Comparison of ENCODE assay signal across 10 cellular contexts in the genomic region with DNA sequence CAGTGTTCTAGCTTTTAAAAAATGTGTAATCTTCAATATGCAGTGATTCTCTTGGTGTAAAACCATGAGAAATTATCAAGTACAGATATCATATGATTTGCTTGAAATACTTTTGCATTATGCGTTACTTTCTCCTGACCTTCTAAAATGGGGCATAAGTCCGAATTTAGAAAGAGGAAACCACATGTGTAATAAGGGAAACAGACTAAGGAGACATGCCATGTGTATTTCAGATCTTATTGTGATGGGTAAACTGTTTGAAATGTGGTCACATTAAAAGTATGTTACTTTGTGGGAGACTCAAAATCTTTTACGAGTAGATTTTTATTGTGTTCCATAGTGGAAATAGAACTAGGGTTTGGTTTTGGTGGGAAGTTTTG.
DNase-seq lines count a peak whose midpoint lies in the region; FAIRE-seq and TF ChIP-seq lines count a peak whose summit lies in the region.
"Had no signal": no experiment of that assay in that cellular context is flagged by ENCODE, and none has a peak within 500 bp of the region (broad histone marks: within the 10 kb centered on the region; RNA-seq: fewer than 3 reads in every experiment).

No MANE protein-coding gene starts in this region.

- H3K36me3 ChIP-seq in ascending aorta, result no peaks in the 10 kb centered on the region
- H3K36me3 ChIP-seq in kidney (ENCODE audit: control insufficient read depth in 1 of 2, insufficient read depth in 2 of 2, low read length in 2 of 2), result no peaks in the 10 kb centered on the region
- H3K36me3 ChIP-seq in stomach smooth muscle (ENCODE audit: control insufficient read depth in 2 of 2, insufficient read depth in 2 of 2, low read length in 2 of 2), result no peaks in the 10 kb centered on the region

- H3K4me1 ChIP-seq in ascending aorta (peaks cover 9 to 33% of the 10 kb centered on the region in 2 donors), kidney (ENCODE audit: control insufficient read depth in 1 of 2, insufficient read depth in 1 of 2, low read depth in 1 of 2, low read length in 2 of 2) (peaks cover 6 to 11% of the 10 kb centered on the region in 2 donors), stomach smooth muscle (ENCODE audit: control insufficient read depth, insufficient read depth, low read length) (peaks cover 22% of the 10 kb centered on the region)

- H3K27me3 ChIP-seq in ascending aorta, result no peaks in the 10 kb centered on the region
- H3K27me3 ChIP-seq in stomach smooth muscle (ENCODE audit: control insufficient read depth in 1 of 2, insufficient read depth in 2 of 2, low read length in 2 of 2), result no peaks in the 10 kb centered on the region

- no peak for FAIRE-seq in kidney (lab: Jason Lieb, UNC)

- H3K9ac ChIP-seq in kidney (ENCODE audit: low read length in 2 of 2) (peak overlapping the region in 1 of 2 donors; percentile 8), stomach smooth muscle (ENCODE audit: low read length in 2 of 2) (peak overlapping the region; percentile 67 to 68)

- no peak for TF ChIP-seq CTCF in ascending aorta (IDR thresholded peaks at IDR 0.05)
- no peak for TF ChIP-seq CTCF in kidney (IDR thresholded peaks at IDR 0.05; ENCODE audit: borderline replicate concordance, extremely low read depth, insufficient read depth)

- H3K9me3 ChIP-seq in ascending aorta (no peaks in the 10 kb centered on the region), kidney (ENCODE audit: control insufficient read depth in 1 of 2, low read length in 2 of 2) (no peaks in the 10 kb centered on the region), stomach smooth muscle (ENCODE audit: control insufficient read depth in 2 of 2, low read length in 2 of 2) (no peaks in the 10 kb centered on the region)

- peak overlapping the region; percentile 38 to 73 for H3K27ac ChIP-seq in ascending aorta
- peak overlapping the region; percentile 28 to 79 for H3K27ac ChIP-seq in kidney (ENCODE audit: low read depth in 2 of 2, low read length in 2 of 2)
- peak overlapping the region; percentile 66 for H3K27ac ChIP-seq in stomach smooth muscle (ENCODE audit: low read length)

- H3K4me3 ChIP-seq in ascending aorta (peak overlapping the region; percentile 37 to 60), kidney (ENCODE audit: low read length in 2 of 2) (peak overlapping the region; percentile 40 to 42), stomach smooth muscle (ENCODE audit: low read length in 2 of 2) (peak overlapping the region; percentile 64 to 75)

- intact Hi-C loops in ascending aorta (cut with DNase I) (no loop called here), kidney (cut with DNase I) (no loop called here)

- peak; percentile 80 for DNase-seq in KG1 (lab: John Stamatoyannopoulos, UW)
- DNase-seq in ascending aorta (ENCODE audit: low spot score in 2 of 2), result no peak
- no peak for DNase-seq in kidney
- DNase-seq in anterior cingulate cortex (lab: John Stamatoyannopoulos, UW), result no peak
- DNase-seq in retina, result no peak
- DNase-seq in foreskin melanocyte, result no peak
- DNase-seq in stimulated activated CD4-positive, alpha-beta T cell treated with anti-CD3 and anti-CD28 coated beads, Interleukin-4, amount 100 ng/mL, for 4 hours, result no peak
- DNase-seq: cerebellar nuclear complex; stimulated activated CD4-positive, alpha-beta T cell treated with anti-CD3 and anti-CD28 coated beads, Interleukin-4, amount 100 ng/mL, for 24 hours had no signal
